ENCODE assay signal across 39 cellular contexts in genomic region chr16:1987198-1987597, GRCh38. TPM values are rescaled to one million over a fixed set of nuclear protein-coding genes. Genes with fewer than 3 reads are reported as not detected.
"Had no signal": no experiment of that assay in that cellular context is flagged by ENCODE, and none has a peak within 500 bp of the region (broad histone marks: within the 10 kb centered on the region; RNA-seq: fewer than 3 reads in every experiment).

No MANE protein-coding gene starts in this region.

- H3K27me3 ChIP-seq: testis had no signal

- H3K9me3 ChIP-seq: gastrocnemius medialis, mucosa of descending colon, pancreas, prostate gland, testis, uterus had no signal

- H3K36me3 Mint-ChIP-seq: natural killer cell treated with Interleukin-12 subunit alpha and Interleukin-12 subunit beta and Interleukin-15 and Interleukin-18, amount 100 ng/mL, for 72 hours had no signal

- H3K36me3 ChIP-seq: uterus had no signal

- H3K27ac Mint-ChIP-seq: activated CD4-positive, alpha-beta memory T cell treated with anti-CD3 and anti-CD28 coated beads for 36 hours; activated CD4-positive, alpha-beta T cell treated with anti-CD3 and anti-CD28 coated beads, Interleukin-2, amount 10 ng/mL, durations not matched to agents 24 days and 14 days; activated naive CD4-positive, alpha-beta T cell treated with anti-CD3 and anti-CD28 coated beads, Interleukin-2, amount 10 ng/mL, durations not matched to agents 7 days and 5 days; type B pancreatic cell had no signal

- H3K9me3 Mint-ChIP-seq: activated CD4-positive, alpha-beta memory T cell treated with anti-CD3 and anti-CD28 coated beads for 36 hours; activated CD4-positive, alpha-beta T cell treated with anti-CD3 and anti-CD28 coated beads, Interleukin-2, amount 10 ng/mL, durations not matched to agents 24 days and 14 days; activated naive CD4-positive, alpha-beta T cell treated with anti-CD3 and anti-CD28 coated beads, Interleukin-2, amount 10 ng/mL, durations not matched to agents 7 days and 5 days; activated T-helper 1 cell treated with anti-CD3 and anti-CD28 coated beads, Interleukin-12 subunit alpha, Interleukin-12 subunit beta, Interleukin-2, Interleukin-4 antibody, amounts not matched to agents 30 ng/mL and 10 ng/mL and 1 ng/mL, durations not matched to agents 14 hours and 24 hours and 36 hours; natural killer cell treated with Interleukin-12 subunit alpha and Interleukin-12 subunit beta and Interleukin-15 and Interleukin-18, amount 100 ng/mL, for 72 hours; type B pancreatic cell had no signal

- FAIRE-seq: astrocyte, keratinocyte, pancreas had no signal

- H3K4me3 Mint-ChIP-seq: activated CD4-positive, alpha-beta memory T cell treated with anti-CD3 and anti-CD28 coated beads for 36 hours; activated naive CD4-positive, alpha-beta T cell treated with anti-CD3 and anti-CD28 coated beads, Interleukin-2, amount 10 ng/mL, durations not matched to agents 7 days and 5 days; natural killer cell treated with Interleukin-12 subunit alpha and Interleukin-12 subunit beta and Interleukin-15 and Interleukin-18, amount 100 ng/mL, for 72 hours had no signal

- H3K4me3 ChIP-seq: coronary artery, dorsolateral prefrontal cortex, gastrocnemius medialis, mucosa of descending colon, pancreas, prostate gland, testis, uterus had no signal

- ATAC-seq: gastrocnemius medialis; left cardiac atrium; left ventricle myocardium superior; mucosa of descending colon; natural killer cell treated with Interleukin-12 subunit alpha and Interleukin-12 subunit beta and Interleukin-15 and Interleukin-18, amount 100 ng/mL, for 72 hours; pancreas; stimulated activated naive CD8-positive, alpha-beta T cell treated with anti-CD3 and anti-CD28 coated beads, Interleukin-15, Interleukin-2, amounts not matched to agents 100 U/mL and 50 U/mL, for 24 hours had no signal

- DNase-seq: activated CD4-positive, alpha-beta memory T cell treated with anti-CD3 and anti-CD28 coated beads for 36 hours; activated CD4-positive, alpha-beta T cell treated with anti-CD3 and anti-CD28 coated beads, Interleukin-2, amount 10 ng/mL, durations not matched to agents 24 days and 14 days; activated CD4-positive, CD25-positive, alpha-beta regulatory T cell treated with anti-CD3 and anti-CD28 coated beads, Interleukin-2, amount 50 U/mL, for 72 hours; activated CD8-positive, alpha-beta memory T cell treated with anti-CD3 and anti-CD28 coated beads, Interleukin-2, amount 50 U/mL, for 4 hours; activated effector memory CD4-positive, alpha-beta T cell treated with anti-CD3 and anti-CD28 coated beads, Interleukin-2, amount 50 U/mL, for 16 hours; activated naive CD4-positive, alpha-beta T cell treated with anti-CD3 and anti-CD28 coated beads, Interleukin-2, amount 10 ng/mL, durations not matched to agents 7 days and 5 days; activated T-cell treated with anti-CD3 and anti-CD28 coated beads, Interleukin-2, amount 50 U/mL, for 1 hour; amniotic stem cell; brain microvascular endothelial cell; dorsolateral prefrontal cortex; effector memory CD4-positive, alpha-beta T cell; erythroblast; gastrocnemius medialis; head of caudate nucleus; hippocampal formation; left cardiac atrium; left ventricle myocardium superior; mucosa of descending colon; nucleus accumbens; retina; stimulated activated CD4-positive, alpha-beta T cell treated with anti-CD3 and anti-CD28 coated beads, Interleukin-15, amount 100 ng/mL, for 24 hours; stimulated activated CD4-positive, alpha-beta T cell treated with anti-CD3 and anti-CD28 coated beads, Interleukin-2, amount 100 ng/mL, for 24 hours; stimulated activated naive CD8-positive, alpha-beta T cell treated with anti-CD3 and anti-CD28 coated beads, Interleukin-15, Interleukin-2, amounts not matched to agents 100 U/mL and 50 U/mL, for 24 hours; T-helper 2 cell; testis; uterus had no signal

- H3K27ac ChIP-seq: brain microvascular endothelial cell, coronary artery, dorsolateral prefrontal cortex, gastrocnemius medialis, pancreas, prostate gland, testis, uterus had no signal

RNA-seq across cellular contexts. Expression of gene SYNGR3, which starts 2.6 kb away (rescaled TPM):
- total RNA-seq: mesenteric fat pad had no signal

RNA-seq across cellular contexts. Expression of gene NOXO1, which starts 5.9 kb away (rescaled TPM):
- total RNA-seq: activated CD4-positive, alpha-beta memory T cell treated with anti-CD3 and anti-CD28 coated beads for 36 hours; activated T-helper 1 cell treated with anti-CD3 and anti-CD28 coated beads, Interleukin-12 subunit alpha, Interleukin-12 subunit beta, Interleukin-2, Interleukin-4 antibody, amounts not matched to agents 30 ng/mL and 10 ng/mL and 1 ng/mL, durations not matched to agents 14 hours and 24 hours and 36 hours; cardiac septum; left cardiac atrium; left ventricle myocardium superior; mesenteric fat pad; natural killer cell treated with Interleukin-12 subunit alpha and Interleukin-12 subunit beta and Interleukin-15 and Interleukin-18, amount 100 ng/mL, for 72 hours had no signal

RNA-seq across cellular contexts. Expression of gene RNF151, which starts 20.5 kb away (rescaled TPM):
- total RNA-seq: activated CD4-positive, alpha-beta memory T cell treated with anti-CD3 and anti-CD28 coated beads for 36 hours; activated CD4-positive, alpha-beta T cell treated with anti-CD3 and anti-CD28 coated beads, Interleukin-2, amount 10 ng/mL, durations not matched to agents 24 days and 14 days; activated CD8-positive, alpha-beta memory T cell treated with anti-CD3 and anti-CD28 coated beads for 36 hours; astrocyte; cardiac septum; cerebellum; gastrocnemius medialis; left cardiac atrium; left ventricle myocardium superior; lung microvascular endothelial cell; mesenteric fat pad; mucosa of descending colon; natural killer cell treated with Interleukin-12 subunit alpha and Interleukin-12 subunit beta and Interleukin-15 and Interleukin-18, amount 100 ng/mL, for 72 hours; pancreas; uterus had no signal
- polyA plus RNA-seq: keratinocyte had no signal
